ENCODE assay signal across 8 cellular contexts in genomic region chr1:36609241-36610027, GRCh38.
DNase-seq lines count a peak whose midpoint lies in the region; ATAC-seq and TF ChIP-seq lines count a peak whose summit lies in the region.

No MANE protein-coding gene starts in this region.

- no peaks in the 10 kb centered on the region for H3K9me3 ChIP-seq in SU-DHL-6 (ENCODE audit: insufficient read depth, low read length)

- H2AFZ ChIP-seq in SU-DHL-6 (ENCODE audit: low read depth, low read length, severe bottlenecking), result no peak overlapping the region

- peaks cover 5% of the 10 kb centered on the region for H3K27me3 Mint-ChIP-seq in type B pancreatic cell

- H3K27ac ChIP-seq in SU-DHL-6 (ENCODE audit: low read depth, low read length) (no peak overlapping the region), mesendoderm (ENCODE audit: low read depth, low read length) (no peak overlapping the region)

- no peak overlapping the region for H3K9ac ChIP-seq in SU-DHL-6 (ENCODE audit: low read length)
- H3K9ac ChIP-seq in mesendoderm (ENCODE audit: low read length), result no peak overlapping the region

- no peak overlapping the region for H3K27ac Mint-ChIP-seq in type B pancreatic cell

- H2BK15ac ChIP-seq in mesendoderm (replicated peaks; ENCODE audit: low read depth), result no peak overlapping the region

- no peak overlapping the region for H2AK5ac ChIP-seq in mesendoderm (ENCODE audit: low read length)

- H3F3A ChIP-seq in SU-DHL-6 (ENCODE audit: insufficient read depth), result no peaks in the 10 kb centered on the region

- no peaks in the 10 kb centered on the region for H3K36me3 Mint-ChIP-seq in type B pancreatic cell

- no peak overlapping the region for H3K18ac ChIP-seq in mesendoderm (ENCODE audit: low read length)

- H2BK5ac ChIP-seq in mesendoderm (ENCODE audit: low read length), result no peak overlapping the region

- no peak overlapping the region for H3K4me3 Mint-ChIP-seq in type B pancreatic cell

- H3K4me1 Mint-ChIP-seq in type B pancreatic cell (ENCODE audit: unreplicated experiment), result peaks cover 5% of the 10 kb centered on the region

- no peaks in the 10 kb centered on the region for H3K9me3 Mint-ChIP-seq in type B pancreatic cell

- H4K5ac ChIP-seq in mesendoderm (ENCODE audit: low read length), result no peak overlapping the region

- no peak overlapping the region for H3K56ac ChIP-seq in mesendoderm (ENCODE audit: low read length)

- H3K27me3 ChIP-seq in SU-DHL-6 (ENCODE audit: low read length) (no peaks in the 10 kb centered on the region), mesendoderm (ENCODE audit: insufficient read depth, low read length, poor library complexity) (no peaks in the 10 kb centered on the region)

- peak; percentile 91 for TF ChIP-seq CTCF in SU-DHL-6 (IDR thresholded peaks at IDR 0.05; ENCODE audit: insufficient read depth, low read length, poor library complexity, severe bottlenecking)
- TF ChIP-seq CTCF in choroid plexus epithelial cell (conservative IDR thresholded peaks at IDR 0.05; ENCODE audit: low read depth, low read length), result peak; percentile 78
- peak; percentile 84 for TF ChIP-seq CTCF in type B pancreatic cell (conservative IDR thresholded peaks at IDR 0.05)

- no peaks in the 10 kb centered on the region for H4K20me1 ChIP-seq in SU-DHL-6 (ENCODE audit: low read depth, low read length)

- H3K23ac ChIP-seq in mesendoderm (ENCODE audit: low read length), result no peak overlapping the region

- H3K79me1 ChIP-seq in mesendoderm (ENCODE audit: low read length), result no peaks in the 10 kb centered on the region

- H3K9me2 ChIP-seq in SU-DHL-6 (replicated peaks; ENCODE audit: insufficient read depth, low read length), result no peaks in the 10 kb centered on the region

- no CpG with 5 or more reads among the region's 6 CpGs for WGBS in mesendoderm (ENCODE audit: extremely low coverage, insufficient coverage, low lambda C conversion rate)

- H3K4ac ChIP-seq in mesendoderm (ENCODE audit: low read depth, low read length), result no peak overlapping the region

- no peaks in the 10 kb centered on the region for H3K36me3 ChIP-seq in SU-DHL-6 (ENCODE audit: low read length)
- no peaks in the 10 kb centered on the region for H3K36me3 ChIP-seq in mesendoderm (ENCODE audit: control insufficient read depth, insufficient read depth, low read length)

- H3K4me2 ChIP-seq in SU-DHL-6 (ENCODE audit: low read depth, low read length, poor library complexity, severe bottlenecking) (no peak overlapping the region), mesendoderm (ENCODE audit: low read length) (no peak overlapping the region)

- no peak overlapping the region for H2BK120ac ChIP-seq in mesendoderm (ENCODE audit: low read depth, low read length)

- no peak overlapping the region for H3K4me3 ChIP-seq in SU-DHL-6 (ENCODE audit: insufficient read depth, low read length, poor library complexity, severe bottlenecking)
- H3K4me3 ChIP-seq in choroid plexus epithelial cell (ENCODE audit: low read depth, low read length), result no peak overlapping the region
- H3K4me3 ChIP-seq in mesendoderm (ENCODE audit: low read length), result no peak overlapping the region

- no peak for ATAC-seq in HG03432 (IDR thresholded peaks at IDR 0.05; ENCODE audit: unreplicated experiment)

- H3K79me2 ChIP-seq in SU-DHL-6 (ENCODE audit: insufficient read depth, low read length) (no peaks in the 10 kb centered on the region), mesendoderm (ENCODE audit: control insufficient read depth, insufficient read depth, low read length) (no peaks in the 10 kb centered on the region)

- H4K8ac ChIP-seq in mesendoderm (ENCODE audit: low read depth, low read length), result no peak overlapping the region

- DNase-seq in 8988T (peak; percentile 71), GM03348 (ENCODE audit: low spot score) (peak; percentile 60), NCI-H128 (lab: John Stamatoyannopoulos, UW; ENCODE audit: unreplicated experiment) (peak; percentile 70), choroid plexus epithelial cell (ENCODE audit: low read depth) (peak; percentile 67), mesendoderm (peak; percentile 87), type B pancreatic cell (ENCODE audit: extremely low spot score, unreplicated experiment) (no peak)

- H3K4me1 ChIP-seq in mesendoderm (ENCODE audit: control insufficient read depth, low read depth, low read length), result no peaks in the 10 kb centered on the region
